ENCODE assay signal across 1 cellular context in the genomic region with DNA sequence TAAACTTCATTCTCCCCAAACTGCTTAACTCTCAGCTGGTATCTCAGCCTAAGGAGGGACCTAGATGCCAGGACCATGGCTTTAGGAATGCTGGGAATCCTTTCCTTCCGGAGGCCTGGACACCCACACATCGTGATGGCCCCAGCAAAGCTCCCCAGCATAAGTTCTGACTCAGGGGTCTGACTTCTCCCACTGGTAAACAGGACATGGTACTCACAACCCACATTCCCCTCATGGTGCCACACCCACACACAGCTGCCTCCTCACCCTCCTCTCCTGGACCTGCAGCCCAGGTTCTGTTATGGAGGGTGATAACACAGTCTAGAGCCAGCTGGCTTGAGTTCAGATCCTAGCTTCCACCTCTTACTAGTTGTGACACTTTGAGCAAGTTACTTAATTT.
TF ChIP-seq lines count a peak whose summit lies in the region.

No MANE protein-coding gene starts in this region.

TF ChIP-seq in GM23338, 12 proteins besides CTCF, POLR2A, EP300 and RAD21:
- TF ChIP-seq, protein P1, sequence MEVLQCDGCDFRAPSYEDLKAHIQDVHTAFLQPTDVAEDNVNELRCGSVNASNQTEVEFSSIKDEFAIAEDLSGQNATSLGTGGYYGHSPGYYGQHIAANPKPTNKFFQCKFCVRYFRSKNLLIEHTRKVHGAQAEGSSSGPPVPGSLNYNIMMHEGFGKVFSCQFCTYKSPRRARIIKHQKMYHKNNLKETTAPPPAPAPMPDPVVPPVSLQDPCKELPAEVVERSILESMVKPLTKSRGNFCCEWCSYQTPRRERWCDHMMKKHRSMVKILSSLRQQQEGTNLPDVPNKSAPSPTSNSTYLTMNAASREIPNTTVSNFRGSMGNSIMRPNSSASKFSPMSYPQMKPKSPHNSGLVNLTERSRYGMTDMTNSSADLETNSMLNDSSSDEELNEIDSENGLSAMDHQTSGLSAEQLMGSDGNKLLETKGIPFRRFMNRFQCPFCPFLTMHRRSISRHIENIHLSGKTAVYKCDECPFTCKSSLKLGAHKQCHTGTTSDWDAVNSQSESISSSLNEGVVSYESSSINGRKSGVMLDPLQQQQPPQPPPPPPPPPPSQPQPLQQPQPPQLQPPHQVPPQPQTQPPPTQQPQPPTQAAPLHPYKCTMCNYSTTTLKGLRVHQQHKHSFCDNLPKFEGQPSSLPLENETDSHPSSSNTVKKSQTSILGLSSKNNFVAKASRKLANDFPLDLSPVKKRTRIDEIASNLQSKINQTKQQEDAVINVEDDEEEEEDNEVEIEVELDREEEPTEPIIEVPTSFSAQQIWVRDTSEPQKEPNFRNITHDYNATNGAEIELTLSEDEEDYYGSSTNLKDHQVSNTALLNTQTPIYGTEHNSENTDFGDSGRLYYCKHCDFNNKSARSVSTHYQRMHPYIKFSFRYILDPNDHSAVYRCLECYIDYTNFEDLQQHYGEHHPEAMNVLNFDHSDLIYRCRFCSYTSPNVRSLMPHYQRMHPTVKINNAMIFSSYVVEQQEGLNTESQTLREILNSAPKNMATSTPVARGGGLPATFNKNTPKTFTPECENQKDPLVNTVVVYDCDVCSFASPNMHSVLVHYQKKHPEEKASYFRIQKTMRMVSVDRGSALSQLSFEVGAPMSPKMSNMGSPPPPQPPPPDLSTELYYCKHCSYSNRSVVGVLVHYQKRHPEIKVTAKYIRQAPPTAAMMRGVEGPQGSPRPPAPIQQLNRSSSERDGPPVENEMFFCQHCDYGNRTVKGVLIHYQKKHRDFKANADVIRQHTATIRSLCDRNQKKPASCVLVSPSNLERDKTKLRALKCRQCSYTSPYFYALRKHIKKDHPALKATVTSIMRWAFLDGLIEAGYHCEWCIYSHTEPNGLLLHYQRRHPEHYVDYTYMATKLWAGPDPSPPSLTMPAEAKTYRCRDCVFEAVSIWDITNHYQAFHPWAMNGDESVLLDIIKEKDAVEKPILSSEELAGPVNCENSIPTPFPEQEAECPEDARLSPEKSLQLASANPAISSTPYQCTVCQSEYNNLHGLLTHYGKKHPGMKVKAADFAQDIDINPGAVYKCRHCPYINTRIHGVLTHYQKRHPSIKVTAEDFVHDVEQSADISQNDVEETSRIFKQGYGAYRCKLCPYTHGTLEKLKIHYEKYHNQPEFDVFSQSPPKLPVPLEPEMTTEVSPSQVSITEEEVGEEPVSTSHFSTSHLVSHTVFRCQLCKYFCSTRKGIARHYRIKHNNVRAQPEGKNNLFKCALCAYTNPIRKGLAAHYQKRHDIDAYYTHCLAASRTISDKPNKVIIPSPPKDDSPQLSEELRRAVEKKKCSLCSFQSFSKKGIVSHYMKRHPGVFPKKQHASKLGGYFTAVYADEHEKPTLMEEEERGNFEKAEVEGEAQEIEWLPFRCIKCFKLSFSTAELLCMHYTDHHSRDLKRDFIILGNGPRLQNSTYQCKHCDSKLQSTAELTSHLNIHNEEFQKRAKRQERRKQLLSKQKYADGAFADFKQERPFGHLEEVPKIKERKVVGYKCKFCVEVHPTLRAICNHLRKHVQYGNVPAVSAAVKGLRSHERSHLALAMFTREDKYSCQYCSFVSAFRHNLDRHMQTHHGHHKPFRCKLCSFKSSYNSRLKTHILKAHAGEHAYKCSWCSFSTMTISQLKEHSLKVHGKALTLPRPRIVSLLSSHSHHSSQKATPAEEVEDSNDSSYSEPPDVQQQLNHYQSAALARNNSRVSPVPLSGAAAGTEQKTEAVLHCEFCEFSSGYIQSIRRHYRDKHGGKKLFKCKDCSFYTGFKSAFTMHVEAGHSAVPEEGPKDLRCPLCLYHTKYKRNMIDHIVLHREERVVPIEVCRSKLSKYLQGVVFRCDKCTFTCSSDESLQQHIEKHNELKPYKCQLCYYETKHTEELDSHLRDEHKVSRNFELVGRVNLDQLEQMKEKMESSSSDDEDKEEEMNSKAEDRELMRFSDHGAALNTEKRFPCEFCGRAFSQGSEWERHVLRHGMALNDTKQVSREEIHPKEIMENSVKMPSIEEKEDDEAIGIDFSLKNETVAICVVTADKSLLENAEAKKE (CRISPR knock-in tag; IDR thresholded peaks at IDR 0.05): no peak
- TF ChIP-seq JUNB (IDR thresholded peaks at IDR 0.05; ENCODE audit: unreplicated experiment) (no peak), ZNF114 (CRISPR knock-in tag; IDR thresholded peaks at IDR 0.05) (no peak), NANOG (IDR thresholded peaks at IDR 0.05; ENCODE audit: borderline replicate concordance) (no peak)
